8 cellular contexts compared by ENCODE assay signal in genomic region chr5:159630545-159630944, GRCh38.
"Had no signal": no experiment of that assay in that cellular context is flagged by ENCODE, and none has a peak within 500 bp of the region (broad histone marks: within the 10 kb centered on the region; RNA-seq: fewer than 3 reads in every experiment).

No MANE protein-coding gene starts in this region.

- H3K36me3 ChIP-seq: HAP-1 had no signal

- H3K9me3 ChIP-seq: HAP-1 had no signal

- H3K9ac ChIP-seq: GM23248 had no signal

- H3K4me1 ChIP-seq: HAP-1 had no signal

- ATAC-seq: HCT116, K562 had no signal

- H2AFZ ChIP-seq: GM23248 had no signal

- FAIRE-seq: HTR-8/SVneo, K562 had no signal

- DNase-seq: GM23248, GOT3, H7, KG1 had no signal

- H3K27ac ChIP-seq: GM23248 had no signal

- H3K4me3 ChIP-seq: GM23248, HAP-1, K562 had no signal
